Comparison of ENCODE assay signal across 12 cellular contexts in the genomic region with DNA sequence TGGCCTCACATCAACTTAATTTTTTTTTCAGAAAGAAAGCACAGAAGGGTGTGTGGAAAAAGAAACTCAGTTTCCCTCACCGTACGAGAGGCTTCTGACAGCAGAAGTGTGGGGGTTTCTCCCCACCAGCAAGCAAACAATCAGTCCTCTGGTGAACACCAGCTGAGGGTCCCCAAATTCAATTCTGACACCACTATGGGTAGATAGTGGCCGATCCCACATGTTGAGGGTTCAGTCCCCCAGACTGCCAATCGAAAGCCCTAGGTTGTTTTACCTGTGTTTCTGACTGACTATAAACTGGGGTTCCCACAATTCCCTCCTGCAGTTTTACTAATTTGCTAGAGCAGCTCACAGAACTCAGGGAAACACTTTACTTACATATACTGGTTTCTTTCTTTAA. TPM values are rescaled to one million over a fixed set of nuclear protein-coding genes. Genes with fewer than 3 reads are reported as not detected.
DNase-seq lines count a peak whose midpoint lies in the region; ATAC-seq and TF ChIP-seq lines count a peak whose summit lies in the region.
"Had no signal": no experiment of that assay in that cellular context is flagged by ENCODE, and none has a peak within 500 bp of the region (broad histone marks: within the 10 kb centered on the region; RNA-seq: fewer than 3 reads in every experiment).

No MANE protein-coding gene starts in this region.

- H3K4me3 Mint-ChIP-seq in chondrocyte (ENCODE audit: unreplicated experiment), result peak overlapping the region; percentile 72

- DNase-seq in activated CD4-positive, CD25-positive, alpha-beta regulatory T cell treated with anti-CD3 and anti-CD28 coated beads, Interleukin-2, amount 50 U/mL, for 72 hours, result peak; percentile 0
- DNase-seq in activated CD4-positive, CD25-positive, alpha-beta regulatory T cell (lab: John Stamatoyannopoulos, UW), result no peak
- DNase-seq in chondrocyte (ENCODE audit: low spot score) (no peak), osteoblast (ENCODE audit: insufficient read length, low spot score, missing footprints) (no peak), hepatic stellate cell (ENCODE audit: low spot score) (no peak), islet precursor cell (no peak), mucosa of descending colon (no peak)
- DNase-seq: NCI-H1436 treated with DMSO at 0.1 percent for 48 hours had no signal

- no peak overlapping the region for H3K27ac ChIP-seq in osteoblast (ENCODE audit: low read depth, low read length)
- H3K27ac ChIP-seq: SJSA1 had no signal

- ATAC-seq in mucosa of descending colon, result no peak

- peak overlapping the region; percentile 85; the same call in 1 of the 2 replicates for H2AFZ ChIP-seq in Loucy (ENCODE audit: low read length)
- no peak overlapping the region for H2AFZ ChIP-seq in osteoblast (ENCODE audit: low read length)

- H3F3A ChIP-seq in Loucy (ENCODE audit: low read depth), result peaks cover 12% of the 10 kb centered on the region; the same call in 1 of the 2 replicates

- peak overlapping the region; percentile 37 for H3K9ac ChIP-seq in Loucy (ENCODE audit: low read depth, low read length, poor library complexity, severe bottlenecking)

- H3K4me1 ChIP-seq in Loucy (ENCODE audit: insufficient read depth, low read length, poor library complexity, severe bottlenecking) (peaks cover 28% of the 10 kb centered on the region), osteoblast (ENCODE audit: insufficient read depth, low read length) (peaks cover 19% of the 10 kb centered on the region), mucosa of descending colon (ENCODE audit: low read depth) (peaks cover 13% of the 10 kb centered on the region)

- H3K4me3 ChIP-seq in Loucy (ENCODE audit: low read length, poor library complexity, severe bottlenecking) (peak overlapping the region; percentile 76), osteoblast (ENCODE audit: insufficient read depth, low read length) (no peak overlapping the region), mucosa of descending colon (no peak overlapping the region)

- peaks cover 4% of the 10 kb centered on the region; the same call in 1 of the 2 replicates for H3K79me2 ChIP-seq in Loucy (ENCODE audit: insufficient read depth, low read length)
- no peaks in the 10 kb centered on the region for H3K79me2 ChIP-seq in osteoblast (ENCODE audit: insufficient read depth, low read length)

- H3K36me3 ChIP-seq in Loucy (ENCODE audit: insufficient read depth, low read length) (no peaks in the 10 kb centered on the region), osteoblast (ENCODE audit: insufficient read depth, low read length) (no peaks in the 10 kb centered on the region), mucosa of descending colon (ENCODE audit: low read depth) (no peaks in the 10 kb centered on the region)
- H3K36me3 ChIP-seq: SJSA1 had no signal

- H3K4me2 ChIP-seq in Loucy (ENCODE audit: low read depth, low read length, poor library complexity, severe bottlenecking), result peak overlapping the region; percentile 95
- H3K4me2 ChIP-seq in osteoblast (ENCODE audit: insufficient read depth, low read length), result peak overlapping the region; percentile 92

- no peaks in the 10 kb centered on the region for H3K27me3 Mint-ChIP-seq in chondrocyte (ENCODE audit: low read depth)
- H3K27me3 Mint-ChIP-seq: memory B cell had no signal

- peaks cover 6% of the 10 kb centered on the region for H3K36me3 Mint-ChIP-seq in chondrocyte (ENCODE audit: low read depth)

- H3K9me2 ChIP-seq in Loucy (replicated peaks; ENCODE audit: low read depth, low read length), result no peaks in the 10 kb centered on the region

- TF ChIP-seq CTCF in Loucy (conservative IDR thresholded peaks at IDR 0.05; ENCODE audit: low read length) (no peak), chondrocyte (IDR thresholded peaks at IDR 0.05) (no peak), osteoblast (IDR thresholded peaks at IDR 0.05; ENCODE audit: extremely low read depth, low read depth, low read length) (no peak), mucosa of descending colon (IDR thresholded peaks at IDR 0.05) (no peak)

- no peaks in the 10 kb centered on the region for H3K27me3 ChIP-seq in Loucy (ENCODE audit: insufficient read depth, low read length, poor library complexity, severe bottlenecking)
- no peaks in the 10 kb centered on the region for H3K27me3 ChIP-seq in osteoblast (ENCODE audit: insufficient read depth, low read length)
- H3K27me3 ChIP-seq: SJSA1 had no signal

- H3K27ac Mint-ChIP-seq in chondrocyte (ENCODE audit: unreplicated experiment), result no peak overlapping the region

- H4K20me1 ChIP-seq in Loucy (ENCODE audit: insufficient read depth, low read length, poor library complexity, severe bottlenecking) (no peaks in the 10 kb centered on the region), osteoblast (ENCODE audit: insufficient read depth, low read length) (no peaks in the 10 kb centered on the region)

- H3K9me3 ChIP-seq in Loucy (ENCODE audit: insufficient read depth, low read depth, low read length) (no peaks in the 10 kb centered on the region), osteoblast (ENCODE audit: low read depth, low read length) (no peaks in the 10 kb centered on the region), mucosa of descending colon (no peaks in the 10 kb centered on the region)
- H3K9me3 ChIP-seq: SJSA1 had no signal

- H3K4me1 Mint-ChIP-seq in chondrocyte (ENCODE audit: low read depth), result peaks cover 32% of the 10 kb centered on the region

- intact Hi-C loops in mucosa of descending colon (cut with DNase I, micrococcal nuclease), result no loop called here

- no peaks in the 10 kb centered on the region for H3K9me3 Mint-ChIP-seq in chondrocyte (ENCODE audit: low read depth)
- H3K9me3 Mint-ChIP-seq: memory B cell had no signal

RNA-seq across cellular contexts. Expression of gene IFI6, which starts 2.1 kb away (rescaled TPM):
- total RNA-seq in chondrocyte (23.2 to 36.1 TPM (median 25.0 TPM) in 3 replicates), osteoblast (101 and 497 TPM in 2 replicates), mucosa of descending colon (10 to 100 TPM in 2 of 3 donors, 1 to 10 TPM in 1; 8.3 to 51.4 (median 45.4) TPM)

RNA-seq across cellular contexts. Expression of gene FGR, which starts 34.9 kb away (rescaled TPM):
- total RNA-seq in chondrocyte (not detected in 3 replicates), osteoblast (0.29 and 0.36 TPM in 2 replicates), mucosa of descending colon (1 to 10 TPM; 2.3 to 5.7 (median 5.3) TPM)
- total RNA-seq: A172, SJSA1 had no signal

RNA-seq across cellular contexts. Expression of gene FAM76A, which starts 55.9 kb away (rescaled TPM):
- total RNA-seq in chondrocyte (12.7 to 15.1 TPM (median 13.6 TPM) in 3 replicates), osteoblast (22.8 and 30.6 TPM in 2 replicates), mucosa of descending colon (10 to 100 TPM; 10.6 to 17.5 (median 14.0) TPM)
